6 cellular contexts compared by ENCODE assay signal in the genomic region with DNA sequence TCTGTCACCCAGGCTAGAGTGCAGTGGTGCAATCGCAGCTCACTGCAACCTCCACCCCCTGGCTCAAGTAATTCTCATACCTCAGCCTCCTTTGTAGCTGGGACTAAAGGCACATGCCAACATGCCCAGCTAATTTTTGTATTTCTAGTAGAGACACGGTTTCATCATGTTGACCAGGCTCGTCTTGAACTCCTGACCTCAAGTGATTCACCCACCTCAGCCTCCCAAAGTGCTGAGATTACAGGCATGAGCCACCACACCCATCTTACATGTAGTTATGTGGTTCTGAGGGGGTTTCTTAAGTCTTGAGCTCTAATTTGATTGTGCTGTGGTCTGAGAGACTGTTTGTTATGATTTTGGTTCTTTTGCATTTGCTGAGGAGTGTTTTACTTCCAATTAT. TPM values are rescaled to one million over a fixed set of nuclear protein-coding genes. Genes with fewer than 3 reads are reported as not detected.
A peak's percentile ranks its signal among the peaks of the same experiment; 100 is the strongest.
DNase-seq lines count a peak whose midpoint lies in the region; TF ChIP-seq lines count a peak whose summit lies in the region.
"Not testable (repeated sequence)": the region's sequence is repeated elsewhere in the genome, so short reads cannot be mapped to it uniquely, and the experiment has no call there.

No MANE protein-coding gene starts in this region.

- not testable (repeated sequence) for H3K9ac ChIP-seq in mammary epithelial cell (ENCODE audit: insufficient read depth, low read length)

- not testable (repeated sequence) for H4K20me1 ChIP-seq in mammary epithelial cell (ENCODE audit: insufficient read depth, low read length)

- H3K79me2 ChIP-seq in mammary epithelial cell (ENCODE audit: insufficient read depth, low read length): not testable (repeated sequence)

- CTCF ChIA-PET in mammary epithelial cell (lab: Charles Lee; ENCODE audit: low non-redundant PET): interaction anchor here (0.7 kb wide), 1 partner anchor 1469 kb away, joined by 3 read pairs; no protein-coding TSS in a partner anchor

- not testable (repeated sequence) for H3K4me1 Mint-ChIP-seq in neural crest cell

- TF ChIP-seq CTCF in mammary epithelial cell (conservative IDR thresholded peaks at IDR 0.05 in 1 of 2, IDR thresholded peaks at IDR 0.05 in 1 of 2; ENCODE audit: extremely low read depth in 1 of 2, insufficient read depth in 1 of 2, low read depth in 1 of 2, low read length in 2 of 2); epithelial cell of esophagus (IDR thresholded peaks at IDR 0.05; ENCODE audit: insufficient read depth, low read depth, low read length, missing control alignments); neural crest cell (conservative IDR thresholded peaks at IDR 0.05): not testable (repeated sequence)

- intact Hi-C loops in mammary epithelial cell (cut with micrococcal nuclease): not testable (repeated sequence)

- not testable (repeated sequence) for H3K4me3 ChIP-seq in mammary epithelial cell (replicated peaks in 1 of 3; ENCODE audit: insufficient read depth in 1 of 3, low read depth in 2 of 3, low read length in 3 of 3); epithelial cell of esophagus (ENCODE audit: low read length)

- H3K9me3 ChIP-seq in mammary epithelial cell (replicated peaks; ENCODE audit: insufficient read depth, low read length): not testable (repeated sequence)

- BruUV-seq in mammary epithelial cell (replicated peaks; lab: Mats Ljungman, UMichigan): not testable (repeated sequence)

- H3K36me3 Mint-ChIP-seq in neural crest cell (ENCODE audit: low read depth): not testable (repeated sequence)

- H3K9me3 Mint-ChIP-seq in neural crest cell: peaks cover 31% of the 10 kb centered on the region

- DNase-seq in ELR (ENCODE audit: low read depth) (peak; percentile 7), MV-4-11 (lab: John Stamatoyannopoulos, UW) (peak; percentile 7), amniotic epithelial cell (ENCODE audit: low read depth) (peak; percentile 37), mammary epithelial cell (peak; percentile 78), epithelial cell of esophagus (ENCODE audit: low read depth) (peak; percentile 55)
- DNase-seq in neural crest cell (ENCODE audit: low read depth, low spot score): not testable (repeated sequence)

- not testable (repeated sequence) for H3K27me3 ChIP-seq in mammary epithelial cell (ENCODE audit: insufficient read depth, low read length)

- H2AFZ ChIP-seq in mammary epithelial cell (ENCODE audit: low read depth, low read length): not testable (repeated sequence)

- H3K27ac ChIP-seq in mammary epithelial cell (ENCODE audit: insufficient read depth, low read depth, low read length): not testable (repeated sequence)

- H3K4me3 Mint-ChIP-seq in neural crest cell: not testable (repeated sequence)

- H3K27ac Mint-ChIP-seq in neural crest cell (ENCODE audit: unreplicated experiment): peak overlapping the region; percentile 17

- WGBS in mammary epithelial cell (ENCODE audit: low coverage, missing lambda C conversion rate): 21% methylated on average over 3 of the region's 3 CpGs

- H3K27me3 Mint-ChIP-seq in neural crest cell (ENCODE audit: low read depth): not testable (repeated sequence)

- H3K36me3 ChIP-seq in mammary epithelial cell (ENCODE audit: insufficient read depth, low read length): not testable (repeated sequence)

- not testable (repeated sequence) for H3K4me2 ChIP-seq in mammary epithelial cell (ENCODE audit: insufficient read depth, low read depth, low read length)

- not testable (repeated sequence) for H3K4me1 ChIP-seq in mammary epithelial cell (ENCODE audit: insufficient read depth, low read length)

- in situ Hi-C loops in mammary epithelial cell (cut with MboI; ENCODE audit: low sequenced_read_pairs in 2 of 2): not testable (repeated sequence)

- dilution Hi-C loops in mammary epithelial cell (cut with HindIII; ENCODE audit: low sequenced_read_pairs): not testable (repeated sequence)

RNA-seq across cellular contexts. Expression of gene USP15, which starts 57.3 kb away (rescaled TPM):
- total RNA-seq in mammary epithelial cell (10 to 100 TPM; 59.2 to 62.0 TPM), neural crest cell (37.5 and 39.6 TPM in 2 replicates)
- polyA plus RNA-seq in mammary epithelial cell: 35.3 TPM
- polyA minus RNA-seq in mammary epithelial cell: 21.1 TPM
